ENCODE assay signal across 17 cellular contexts in genomic region chr12:109178532-109178931, GRCh38.
"Had no signal": no experiment of that assay in that cellular context is flagged by ENCODE, and none has a peak within 500 bp of the region (broad histone marks: within the 10 kb centered on the region; RNA-seq: fewer than 3 reads in every experiment).

No MANE protein-coding gene starts in this region.

- H3K36me3 ChIP-seq: brain microvascular endothelial cell, ovary had no signal

- H3K9me3 ChIP-seq: testis had no signal

- FAIRE-seq: colon had no signal

- H3K4me3 ChIP-seq: dorsolateral prefrontal cortex, ovary, testis had no signal

- DNase-seq: activated CD4-positive, alpha-beta T cell treated with anti-CD3 and anti-CD28 coated beads, Interleukin-2, amount 10 ng/mL, durations not matched to agents 24 days and 14 days; activated CD8-positive, alpha-beta T cell treated with anti-CD3 and anti-CD28 coated beads for 36 hours; activated naive CD4-positive, alpha-beta T cell treated with Interleukin-2 at 50 U/mL for 16 hours; activated T-cell treated with anti-CD3 and anti-CD28 coated beads, Interleukin-2, amount 50 U/mL, for 24 hours; brain microvascular endothelial cell; central memory CD4-positive, alpha-beta T cell; dorsolateral prefrontal cortex; foreskin fibroblast; naive thymus-derived CD4-positive, alpha-beta T cell; ovary; stimulated activated CD4-positive, alpha-beta T cell treated with anti-CD3 and anti-CD28 coated beads, Interleukin-4, amount 100 ng/mL, for 24 hours; T-helper 9 cell; testis had no signal

- ATAC-seq: activated CD8-positive, alpha-beta T cell treated with anti-CD3 and anti-CD28 coated beads for 36 hours; naive thymus-derived CD4-positive, alpha-beta T cell; sciatic nerve; stimulated activated effector memory CD8-positive, alpha-beta T cell treated with anti-CD3 and anti-CD28 coated beads, Interleukin-12 subunit alpha, Interleukin-12 subunit beta, amount 100 ng/mL, for 72 hours had no signal

- H3K4me1 ChIP-seq: testis had no signal

- H3K27me3 ChIP-seq: brain microvascular endothelial cell, dorsolateral prefrontal cortex, ovary, testis had no signal

- H3K27ac ChIP-seq: brain microvascular endothelial cell, epithelial cell of prostate, ovary, testis had no signal
